15 cellular contexts compared by ENCODE assay signal in the genomic region with DNA sequence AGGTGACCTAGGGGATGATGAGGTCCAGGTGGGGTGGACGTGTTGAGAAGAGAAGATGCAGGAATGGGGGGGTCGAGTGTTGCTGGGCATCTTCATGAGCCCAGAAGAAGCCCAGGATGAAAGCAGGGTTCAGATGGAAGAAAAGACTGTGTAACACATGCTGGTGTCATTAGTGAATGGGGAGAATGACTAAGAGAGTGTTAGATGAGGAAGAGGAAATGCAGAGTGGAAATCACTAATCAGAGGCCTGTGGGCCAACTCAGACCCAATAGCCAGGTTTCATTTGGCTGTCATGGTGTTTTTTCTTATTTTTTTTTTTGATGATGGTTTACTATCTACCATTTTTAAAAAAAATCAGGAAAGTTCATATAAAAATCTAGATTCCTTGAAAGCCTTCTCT.
"Had no signal": no experiment of that assay in that cellular context is flagged by ENCODE, and none has a peak within 500 bp of the region (broad histone marks: within the 10 kb centered on the region; RNA-seq: fewer than 3 reads in every experiment).

No MANE protein-coding gene starts in this region.

- H3K4me3 ChIP-seq: esophagus squamous epithelium, right lobe of liver, stomach, testis had no signal

- ATAC-seq: left ventricle myocardium superior, right lobe of liver, T-helper 17 cell had no signal

- H3K27me3 ChIP-seq: esophagus squamous epithelium, right lobe of liver, testis had no signal

- DNase-seq: activated CD4-positive, alpha-beta T cell treated with anti-CD3 and anti-CD28 coated beads, Interleukin-2, amount 10 ng/mL, durations not matched to agents 7 days and 5 days; activated CD4-positive, CD25-positive, alpha-beta regulatory T cell; activated naive CD4-positive, alpha-beta T cell; esophagus squamous epithelium; foreskin fibroblast; glutamatergic neuron; hypothalamus; left ventricle myocardium superior; occipital lobe; right lobe of liver; stomach; T-helper 17 cell; testis had no signal

- H3K27ac ChIP-seq: right lobe of liver, stomach, testis had no signal

- H3K9me3 Mint-ChIP-seq: activated CD4-positive, alpha-beta T cell treated with anti-CD3 and anti-CD28 coated beads, Interleukin-2, amount 10 ng/mL, durations not matched to agents 7 days and 5 days; activated T-helper 1 cell treated with anti-CD3 and anti-CD28 coated beads, Interleukin-12 subunit alpha, Interleukin-12 subunit beta, Interleukin-2, Interleukin-4 antibody, amounts not matched to agents 30 ng/mL and 10 ng/mL and 1 ng/mL, durations not matched to agents 14 hours and 24 hours and 36 hours; nephron had no signal

- H3K36me3 ChIP-seq: esophagus squamous epithelium, right lobe of liver, stomach had no signal

- H3K27ac Mint-ChIP-seq: activated CD4-positive, alpha-beta T cell treated with anti-CD3 and anti-CD28 coated beads, Interleukin-2, amount 10 ng/mL, durations not matched to agents 7 days and 5 days; activated T-helper 1 cell treated with anti-CD3 and anti-CD28 coated beads, Interleukin-12 subunit alpha, Interleukin-12 subunit beta, Interleukin-2, Interleukin-4 antibody, amounts not matched to agents 30 ng/mL and 10 ng/mL and 1 ng/mL, durations not matched to agents 14 hours and 24 hours and 36 hours; nephron; T-helper 17 cell had no signal

- H3K9me3 ChIP-seq: esophagus squamous epithelium, right lobe of liver, stomach, testis had no signal

- H3K4me1 ChIP-seq: stomach, testis had no signal
